20 cellular contexts compared by ENCODE assay signal in genomic region chr4:119623025-119623424, GRCh38. TPM values are rescaled to one million over a fixed set of nuclear protein-coding genes. Genes with fewer than 3 reads are reported as not detected.
DNase-seq lines count a peak whose midpoint lies in the region; ATAC-seq and TF ChIP-seq lines count a peak whose summit lies in the region.
"Had no signal": no experiment of that assay in that cellular context is flagged by ENCODE, and none has a peak within 500 bp of the region (broad histone marks: within the 10 kb centered on the region; RNA-seq: fewer than 3 reads in every experiment).

No MANE protein-coding gene starts in this region.

- no peak for ATAC-seq in mucosa of descending colon
- ATAC-seq: activated CD4-positive, alpha-beta T cell treated with anti-CD3 and anti-CD28 coated beads for 36 hours; foreskin keratinocyte; natural killer cell; Right ventricle myocardium inferior had no signal

- peak overlapping the region; percentile 96 for H3K4me2 ChIP-seq in fibroblast of lung (ENCODE audit: extremely low read depth, insufficient read depth, low read length)

- H2AFZ ChIP-seq in fibroblast of lung (ENCODE audit: low read length), result no peak overlapping the region

- no peak overlapping the region for H3K9ac ChIP-seq in fibroblast of lung (ENCODE audit: insufficient read depth, low read length)

- H3K79me2 ChIP-seq in fibroblast of lung (ENCODE audit: control insufficient read depth, insufficient read depth, low read length), result peaks cover 94% of the 10 kb centered on the region

- H3K9me3 ChIP-seq in fibroblast of lung (ENCODE audit: control insufficient read depth, insufficient read depth, low read depth, low read length), result no peaks in the 10 kb centered on the region
- H3K9me3 ChIP-seq in left ventricle myocardium inferior (replicated peaks), result no peaks in the 10 kb centered on the region
- no peaks in the 10 kb centered on the region for H3K9me3 ChIP-seq in mucosa of descending colon

- intact Hi-C loops in left ventricle myocardium inferior (cut with micrococcal nuclease), result no loop called here
- intact Hi-C loops in mucosa of descending colon (cut with DNase I, micrococcal nuclease), result loop anchor here (10.0 kb wide), 1 partner anchor 58 kb away; no protein-coding TSS in a partner anchor

- TF ChIP-seq CTCF in WI38 (IDR thresholded peaks at IDR 0.05; ENCODE audit: low read depth, low read length) (no peak), fibroblast of lung (conservative IDR thresholded peaks at IDR 0.05 in 1 of 2, IDR thresholded peaks at IDR 0.05 in 1 of 2; ENCODE audit: low read depth in 1 of 2, low read length in 2 of 2) (no peak), retinal pigment epithelial cell (conservative IDR thresholded peaks at IDR 0.05; ENCODE audit: low read depth, low read length) (no peak), left ventricle myocardium inferior (IDR thresholded peaks at IDR 0.05; ENCODE audit: borderline replicate concordance) (no peak), mucosa of descending colon (IDR thresholded peaks at IDR 0.05) (no peak)

- peak overlapping the region; percentile 92 for H3K4me3 ChIP-seq in WI38 (ENCODE audit: low read depth, low read length)
- peak overlapping the region; percentile 96 to 100 (median 98) for H3K4me3 ChIP-seq in fibroblast of lung (replicated peaks in 1 of 4; ENCODE audit: control extremely low read depth in 1 of 4, insufficient read depth in 1 of 4, low read depth in 3 of 4, low read length in 4 of 4)
- no peak overlapping the region for H3K4me3 ChIP-seq in retinal pigment epithelial cell (ENCODE audit: low read length)
- H3K4me3 ChIP-seq in left ventricle myocardium inferior, result no peak overlapping the region
- no peak overlapping the region for H3K4me3 ChIP-seq in mucosa of descending colon
- H3K4me3 ChIP-seq: lung had no signal

- H3K36me3 ChIP-seq in fibroblast of lung (ENCODE audit: control insufficient read depth, insufficient read depth, low read length), result peaks cover 6% of the 10 kb centered on the region
- no peaks in the 10 kb centered on the region for H3K36me3 ChIP-seq in left ventricle myocardium inferior
- H3K36me3 ChIP-seq in mucosa of descending colon (ENCODE audit: low read depth), result no peaks in the 10 kb centered on the region
- H3K36me3 ChIP-seq: brain microvascular endothelial cell had no signal

- H3K27me3 ChIP-seq in fibroblast of lung (ENCODE audit: control insufficient read depth, insufficient read depth, low read length) (no peaks in the 10 kb centered on the region), left ventricle myocardium inferior (ENCODE audit: low read depth) (no peaks in the 10 kb centered on the region)
- H3K27me3 ChIP-seq: brain microvascular endothelial cell, foreskin keratinocyte had no signal

- H3K4me1 ChIP-seq in fibroblast of lung (ENCODE audit: control insufficient read depth, extremely low read depth, insufficient read depth, low read length) (peaks cover 3% of the 10 kb centered on the region), left ventricle myocardium inferior (peaks cover 17% of the 10 kb centered on the region), mucosa of descending colon (ENCODE audit: low read depth) (peaks cover 7% of the 10 kb centered on the region)

- H3K27ac ChIP-seq in fibroblast of lung (ENCODE audit: insufficient read depth, low read length), result no peak overlapping the region
- H3K27ac ChIP-seq in left ventricle myocardium inferior (replicated peaks), result no peak overlapping the region
- H3K27ac ChIP-seq: brain microvascular endothelial cell, foreskin keratinocyte had no signal

- DNase-seq in GM03348 (ENCODE audit: low spot score), result peak; percentile 9
- DNase-seq in fibroblast of lung (ENCODE audit: low read depth in 2 of 2), result peak in 1 of 2 donors; percentile 78
- DNase-seq in retinal pigment epithelial cell (ENCODE audit: low read depth), result peak; percentile 61
- DNase-seq in left ventricle myocardium inferior, result no peak
- DNase-seq in NCI-H1417 treated with DMSO at 0.1 percent for 48 hours (lab: John Stamatoyannopoulos, UW), result no peak
- no peak for DNase-seq in NCI-H187 treated with DMSO at 0.1 percent for 48 hours (lab: John Stamatoyannopoulos, UW)
- no peak for DNase-seq in mucosa of descending colon
- DNase-seq: activated CD4-positive, alpha-beta T cell treated with anti-CD3 and anti-CD28 coated beads for 36 hours; activated CD8-positive, alpha-beta memory T cell treated with anti-CD3 and anti-CD28 coated beads, Interleukin-2, amount 50 U/mL, for 48 hours; activated gamma-delta T cell treated with Interleukin-2 at 50 U/mL for 16 hours; brain microvascular endothelial cell; COR-L47; GDM1; H7; natural killer cell; NCI-H146 had no signal

- peaks cover 2% of the 10 kb centered on the region for H4K20me1 ChIP-seq in fibroblast of lung (ENCODE audit: control insufficient read depth, extremely low read depth, insufficient read depth, low read length)

RNA-seq across cellular contexts. Expression of gene PDE5A, which starts 5.6 kb away (rescaled TPM):
- total RNA-seq in fibroblast of lung (383 and 832 TPM in 2 replicates), left ventricle myocardium inferior (8.2 TPM), mucosa of descending colon (100 to 1,000 TPM in 1 of 3 donors, 10 to 100 TPM in 2; 35.4 to 131 (median 58.4) TPM)
- 197 and 253 TPM in 2 replicates for polyA plus RNA-seq in fibroblast of lung
- 137 and 178 TPM in 2 replicates for polyA plus RNA-seq in fibroblast of lung (2012)
- polyA minus RNA-seq in fibroblast of lung (ENCODE audit: low replicate concordance), result 227 and 333 TPM in 2 replicates

Comparison
In these comparisons a context has a peak if more than half of its experiments do, and no peak if none do; other contexts are left out.
1. DNase-seq: peak in GM03348 (single experiment) and retinal pigment epithelial cell (single experiment); none in left ventricle myocardium inferior (single experiment), NCI-H1417 treated with DMSO at 0.1 percent for 48 hours (single experiment), NCI-H187 treated with DMSO at 0.1 percent for 48 hours (single experiment) and mucosa of descending colon (0 of 3).
2. H3K4me3 ChIP-seq: peak in WI38 (single experiment) and fibroblast of lung (4 of 4); none in retinal pigment epithelial cell (single experiment), left ventricle myocardium inferior (single experiment) and mucosa of descending colon (single experiment).